In genomic region chr6:43346243-43346642, GRCh38 we compare ENCODE assay signal across 4 cellular contexts. TPM values are rescaled to one million over a fixed set of nuclear protein-coding genes. Genes with fewer than 3 reads are reported as not detected.
"Had no signal": no experiment of that assay in that cellular context is flagged by ENCODE, and none has a peak within 500 bp of the region (broad histone marks: within the 10 kb centered on the region; RNA-seq: fewer than 3 reads in every experiment).

No MANE protein-coding gene starts in this region.

RNA-seq across cellular contexts. Expression of gene CRIP3, which starts 37.6 kb away (rescaled TPM):
- total RNA-seq: LHCN-M2, M059J, MCF 10A, NCI-H460 had no signal

RNA-seq across cellular contexts. Expression of gene SLC22A7, which starts 48.2 kb away (rescaled TPM):
- total RNA-seq: LHCN-M2, M059J, MCF 10A, NCI-H460 had no signal
